In genomic region chr3:30437172-30437571, GRCh38 we compare ENCODE assay signal across 10 cellular contexts.
DNase-seq lines count a peak whose midpoint lies in the region; ATAC-seq and TF ChIP-seq lines count a peak whose summit lies in the region.
"Had no signal": no experiment of that assay in that cellular context is flagged by ENCODE, and none has a peak within 500 bp of the region (broad histone marks: within the 10 kb centered on the region; RNA-seq: fewer than 3 reads in every experiment).

No MANE protein-coding gene starts in this region.

- H2AFZ ChIP-seq in fibroblast of lung (ENCODE audit: low read length) = peak overlapping the region; percentile 25
- H2AFZ ChIP-seq in Karpas-422 (ENCODE audit: low read length) = no peak overlapping the region

- TF ChIP-seq CTCF in fibroblast of lung (conservative IDR thresholded peaks at IDR 0.05 in 1 of 2, IDR thresholded peaks at IDR 0.05 in 1 of 2; ENCODE audit: low read depth in 1 of 2, low read length in 2 of 2) (peak in 1 of 2 donors; percentile 7), nephron (IDR thresholded peaks at IDR 0.05; ENCODE audit: unreplicated experiment in 3 of 3) (no peak)

- H3K9ac ChIP-seq in fibroblast of lung (ENCODE audit: insufficient read depth, low read length) (no peak overlapping the region), Karpas-422 (ENCODE audit: low read length) (no peak overlapping the region)

- H3K36me3 ChIP-seq in fibroblast of lung (ENCODE audit: control insufficient read depth, insufficient read depth, low read length) (no peaks in the 10 kb centered on the region), Karpas-422 (ENCODE audit: insufficient read depth, low read length) (no peaks in the 10 kb centered on the region)

- peak; percentile 76 for ATAC-seq in Right ventricle myocardium inferior
- no peak for ATAC-seq in activated T-helper 17 cell treated with anti-CD3 and anti-CD28 coated beads, Interleukin-2, amount 50 U/mL, for 72 hours (replicated peaks)

- H4K20me1 ChIP-seq in fibroblast of lung (ENCODE audit: control insufficient read depth, extremely low read depth, insufficient read depth, low read length) (no peaks in the 10 kb centered on the region), Karpas-422 (ENCODE audit: insufficient read depth, low read depth, low read length) (no peaks in the 10 kb centered on the region)

- H3K4me1 Mint-ChIP-seq in nephron = peaks cover 56% of the 10 kb centered on the region
- peaks cover 9% of the 10 kb centered on the region for H3K4me1 Mint-ChIP-seq in activated T-helper 17 cell treated with anti-CD3 and anti-CD28 coated beads, Interleukin-2, amount 50 U/mL, for 72 hours

- no peaks in the 10 kb centered on the region for H3K9me2 ChIP-seq in Karpas-422 (replicated peaks; ENCODE audit: insufficient read depth, low read length)

- H3K27me3 Mint-ChIP-seq in nephron (ENCODE audit: low read depth) = no peaks in the 10 kb centered on the region
- no peaks in the 10 kb centered on the region for H3K27me3 Mint-ChIP-seq in activated T-helper 17 cell treated with anti-CD3 and anti-CD28 coated beads, Interleukin-2, amount 50 U/mL, for 72 hours

- peak overlapping the region; percentile 19 to 24 (median 20) for H3K4me3 Mint-ChIP-seq in nephron
- H3K4me3 Mint-ChIP-seq in activated T-helper 17 cell treated with anti-CD3 and anti-CD28 coated beads, Interleukin-2, amount 50 U/mL, for 72 hours = no peak overlapping the region

- DNase-seq in Right ventricle myocardium inferior (ENCODE audit: missing footprints) (no peak), cardiac septum (ENCODE audit: low spot score) (no peak), fibroblast of lung (ENCODE audit: low read depth in 2 of 2) (peak; percentile 62 to 75), COLO668 (lab: John Stamatoyannopoulos, UW; ENCODE audit: unreplicated experiment) (no peak), amygdala (lab: John Stamatoyannopoulos, UW) (no peak), Karpas-422 (no peak)
- DNase-seq: NCI-H2029, SW 1271 had no signal

- H3K79me2 ChIP-seq in fibroblast of lung (ENCODE audit: control insufficient read depth, insufficient read depth, low read length) (no peaks in the 10 kb centered on the region), Karpas-422 (ENCODE audit: low read length) (no peaks in the 10 kb centered on the region)

- intact Hi-C loops in Right ventricle myocardium inferior (cut with DNase I) = no loop called here
- intact Hi-C loops in cardiac septum (cut with DNase I) = loop anchor here (5.0 kb wide), 1 partner anchor 205 kb away; no protein-coding TSS in a partner anchor

- H3K4me3 ChIP-seq in fibroblast of lung (replicated peaks in 1 of 4; ENCODE audit: control extremely low read depth in 1 of 4, insufficient read depth in 1 of 4, low read depth in 3 of 4, low read length in 4 of 4) (no peak overlapping the region), Karpas-422 (ENCODE audit: low read length) (no peak overlapping the region)

- no peaks in the 10 kb centered on the region for H3K36me3 Mint-ChIP-seq in nephron (ENCODE audit: low read depth)
- H3K36me3 Mint-ChIP-seq in activated T-helper 17 cell treated with anti-CD3 and anti-CD28 coated beads, Interleukin-2, amount 50 U/mL, for 72 hours (ENCODE audit: low read depth) = no peaks in the 10 kb centered on the region

- H3K27me3 ChIP-seq in fibroblast of lung (ENCODE audit: control insufficient read depth, insufficient read depth, low read length) = no peaks in the 10 kb centered on the region
- H3K27me3 ChIP-seq in Karpas-422 (ENCODE audit: low read length) = no peaks in the 10 kb centered on the region

- H3K9me3 Mint-ChIP-seq in nephron = peaks cover 10% of the 10 kb centered on the region
- H3K9me3 Mint-ChIP-seq in activated T-helper 17 cell treated with anti-CD3 and anti-CD28 coated beads, Interleukin-2, amount 50 U/mL, for 72 hours = no peaks in the 10 kb centered on the region

- H3K4me1 ChIP-seq in fibroblast of lung (ENCODE audit: control insufficient read depth, extremely low read depth, insufficient read depth, low read length) = peaks cover 5% of the 10 kb centered on the region
- H3K4me1 ChIP-seq in Karpas-422 (ENCODE audit: low read length) = no peaks in the 10 kb centered on the region

- H3K27ac ChIP-seq in fibroblast of lung (ENCODE audit: insufficient read depth, low read length) (no peak overlapping the region), Karpas-422 (ENCODE audit: low read length) (no peak overlapping the region)

- H3K27ac Mint-ChIP-seq in nephron = peak overlapping the region; percentile 89 to 94 (median 92)
- H3K27ac Mint-ChIP-seq in activated T-helper 17 cell treated with anti-CD3 and anti-CD28 coated beads, Interleukin-2, amount 50 U/mL, for 72 hours = no peak overlapping the region

- no peak overlapping the region for H3K4me2 ChIP-seq in fibroblast of lung (ENCODE audit: extremely low read depth, insufficient read depth, low read length)
- H3K4me2 ChIP-seq in Karpas-422 (ENCODE audit: low read depth, low read length, poor library complexity, severe bottlenecking) = no peak overlapping the region

- H3K9me3 ChIP-seq in fibroblast of lung (ENCODE audit: control insufficient read depth, insufficient read depth, low read depth, low read length) (no peaks in the 10 kb centered on the region), Karpas-422 (ENCODE audit: low read length) (0 out of 2 replicates have a peak, but pooled peaks cover 3% of the 10 kb centered on the region)

Comparison
In these comparisons a context has a peak if more than half of its experiments do, and no peak if none do; other contexts are left out.
1. DNase-seq: peak in fibroblast of lung (2 of 2); none in Right ventricle myocardium inferior (single experiment), cardiac septum (single experiment), COLO668 (single experiment), amygdala (0 of 56) and Karpas-422 (single experiment).